Comparison of ENCODE assay signal across 19 cellular contexts in the genomic region with DNA sequence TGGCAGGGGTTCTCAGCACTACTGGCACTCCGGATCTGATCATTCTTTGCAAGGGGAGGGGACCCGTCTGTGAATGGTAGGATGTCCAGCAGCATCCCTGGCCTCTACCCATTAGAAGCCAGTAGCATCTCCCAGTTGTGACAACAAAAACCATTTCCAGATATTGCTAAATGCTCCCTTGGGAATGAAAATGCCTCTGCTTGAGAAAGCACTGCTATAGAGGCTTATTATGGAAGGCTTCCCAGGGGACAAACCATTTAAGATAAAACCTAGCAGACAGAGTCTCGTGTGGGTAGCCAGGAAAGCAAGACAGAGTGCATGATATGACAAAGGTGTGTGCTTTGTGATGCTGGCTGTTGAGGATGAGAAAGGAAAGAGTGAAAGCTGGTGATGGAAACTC.
"Had no signal": no experiment of that assay in that cellular context is flagged by ENCODE, and none has a peak within 500 bp of the region (broad histone marks: within the 10 kb centered on the region; RNA-seq: fewer than 3 reads in every experiment).

No MANE protein-coding gene starts in this region.

- H3K27me3 Mint-ChIP-seq: activated CD8-positive, alpha-beta T cell treated with anti-CD3 and anti-CD28 coated beads for 36 hours had no signal

- H3K4me1 ChIP-seq: breast epithelium, Peyer's patch, SJSA1 had no signal

- DNase-seq: activated CD4-positive, alpha-beta T cell treated with anti-CD3 and anti-CD28 coated beads for 4 hours; activated CD8-positive, alpha-beta memory T cell treated with anti-CD3 and anti-CD28 coated beads, Interleukin-2, amount 50 U/mL, for 4 hours; activated CD8-positive, alpha-beta T cell treated with anti-CD3 and anti-CD28 coated beads for 36 hours; activated naive CD4-positive, alpha-beta T cell treated with anti-CD3 and anti-CD28 coated beads, Interleukin-2, amount 50 U/mL, for 16 hours; aorta; caudate nucleus; Kasumi-1; NCI-H1105 treated with DMSO at 0.1 percent for 48 hours; NCI-H1930; NCI-H2107; NCI-H510A treated with DMSO at 0.1 percent for 48 hours; NCI-H69; Peyer's patch; Right ventricle myocardium superior had no signal

- H3K4me3 ChIP-seq: breast epithelium, Peyer's patch, SJSA1 had no signal

- H3K4me3 Mint-ChIP-seq: activated CD8-positive, alpha-beta T cell treated with anti-CD3 and anti-CD28 coated beads for 36 hours; T-helper 1 cell treated with Interleukin-12 subunit alpha and Interleukin-12 subunit beta and Interleukin-4 antibody, amounts not matched to agents 30 μg/mL and 1 μg/mL, for 36 hours had no signal

- H3K36me3 ChIP-seq: breast epithelium, Peyer's patch, SJSA1 had no signal

- H3K9me3 ChIP-seq: breast epithelium, Peyer's patch had no signal

- H3K27ac ChIP-seq: breast epithelium, Peyer's patch, RWPE1, SJSA1 had no signal

- H3K27ac Mint-ChIP-seq: activated CD8-positive, alpha-beta T cell treated with anti-CD3 and anti-CD28 coated beads for 36 hours; T-helper 1 cell treated with Interleukin-12 subunit alpha and Interleukin-12 subunit beta and Interleukin-4 antibody, amounts not matched to agents 30 μg/mL and 1 μg/mL, for 36 hours had no signal

- ATAC-seq: activated CD4-positive, CD25-positive, alpha-beta regulatory T cell treated with anti-CD3 and anti-CD28 coated beads, Interleukin-2, amount 50 U/mL, for 24 hours; activated CD8-positive, alpha-beta T cell treated with anti-CD3 and anti-CD28 coated beads for 36 hours had no signal

- H3K27me3 ChIP-seq: Peyer's patch, SJSA1 had no signal
